ENCODE assay signal across 1 cellular context in genomic region chr15:25329685-25330084, GRCh38.
TF ChIP-seq lines count a peak whose summit lies in the region.

No MANE protein-coding gene starts in this region.

TF ChIP-seq in GM12878, 131 proteins besides CTCF, POLR2A, EP300 and RAD21 (continued from another document):
- no peak for TF ChIP-seq ATF2 (IDR thresholded peaks at IDR 0.05; ENCODE audit: low read length)
- TF ChIP-seq DPF2 (IDR thresholded peaks at IDR 0.05) = no peak
- TF ChIP-seq MLLT1 (IDR thresholded peaks at IDR 0.05) = no peak
- no peak for TF ChIP-seq POLR2AphosphoS2 (IDR thresholded peaks at IDR 0.05; ENCODE audit: low read depth, low read length)
- no peak for TF ChIP-seq JUND (IDR thresholded peaks at IDR 0.05; ENCODE audit: low read depth, low read length)
- TF ChIP-seq RAD51 (IDR thresholded peaks at IDR 0.05) = peak; percentile 80
TF ChIP-seq in GM12878: peak in this region for 3.
